In genomic region chr9:136107953-136108647, GRCh38 we compare ENCODE assay signal across 1 cellular context.
A peak's percentile ranks its signal among the peaks of the same experiment; 100 is the strongest.
TF ChIP-seq lines count a peak whose summit lies in the region.

No MANE protein-coding gene starts in this region.

TF ChIP-seq in K562, 482 proteins besides CTCF, POLR2A, EP300 and RAD21 (continued from another document):
- TF ChIP-seq, protein P1, sequence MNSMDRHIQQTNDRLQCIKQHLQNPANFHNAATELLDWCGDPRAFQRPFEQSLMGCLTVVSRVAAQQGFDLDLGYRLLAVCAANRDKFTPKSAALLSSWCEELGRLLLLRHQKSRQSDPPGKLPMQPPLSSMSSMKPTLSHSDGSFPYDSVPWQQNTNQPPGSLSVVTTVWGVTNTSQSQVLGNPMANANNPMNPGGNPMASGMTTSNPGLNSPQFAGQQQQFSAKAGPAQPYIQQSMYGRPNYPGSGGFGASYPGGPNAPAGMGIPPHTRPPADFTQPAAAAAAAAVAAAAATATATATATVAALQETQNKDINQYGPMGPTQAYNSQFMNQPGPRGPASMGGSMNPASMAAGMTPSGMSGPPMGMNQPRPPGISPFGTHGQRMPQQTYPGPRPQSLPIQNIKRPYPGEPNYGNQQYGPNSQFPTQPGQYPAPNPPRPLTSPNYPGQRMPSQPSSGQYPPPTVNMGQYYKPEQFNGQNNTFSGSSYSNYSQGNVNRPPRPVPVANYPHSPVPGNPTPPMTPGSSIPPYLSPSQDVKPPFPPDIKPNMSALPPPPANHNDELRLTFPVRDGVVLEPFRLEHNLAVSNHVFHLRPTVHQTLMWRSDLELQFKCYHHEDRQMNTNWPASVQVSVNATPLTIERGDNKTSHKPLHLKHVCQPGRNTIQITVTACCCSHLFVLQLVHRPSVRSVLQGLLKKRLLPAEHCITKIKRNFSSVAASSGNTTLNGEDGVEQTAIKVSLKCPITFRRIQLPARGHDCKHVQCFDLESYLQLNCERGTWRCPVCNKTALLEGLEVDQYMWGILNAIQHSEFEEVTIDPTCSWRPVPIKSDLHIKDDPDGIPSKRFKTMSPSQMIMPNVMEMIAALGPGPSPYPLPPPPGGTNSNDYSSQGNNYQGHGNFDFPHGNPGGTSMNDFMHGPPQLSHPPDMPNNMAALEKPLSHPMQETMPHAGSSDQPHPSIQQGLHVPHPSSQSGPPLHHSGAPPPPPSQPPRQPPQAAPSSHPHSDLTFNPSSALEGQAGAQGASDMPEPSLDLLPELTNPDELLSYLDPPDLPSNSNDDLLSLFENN (IDR thresholded peaks at IDR 0.05; ENCODE audit: low read depth in 2 of 2, low read length in 2 of 2): no peak
- TF ChIP-seq RAD51 (IDR thresholded peaks at IDR 0.05; ENCODE audit: borderline replicate concordance, low read depth) (no peak), EP400 (IDR thresholded peaks at IDR 0.05) (no peak), ZC3H8 (IDR thresholded peaks at IDR 0.05) (no peak), HMG20A (CRISPR knock-in tag; conservative IDR thresholded peaks at IDR 0.05) (no peak), NCOA1 (IDR thresholded peaks at IDR 0.05; ENCODE audit: low read depth) (no peak), ZNF184 (CRISPR knock-in tag; IDR thresholded peaks at IDR 0.05) (no peak), LEF1 (IDR thresholded peaks at IDR 0.05) (no peak), RBM34 (IDR thresholded peaks at IDR 0.05; ENCODE audit: borderline replicate concordance, insufficient read depth, low read length) (no peak), ZBTB2 (IDR thresholded peaks at IDR 0.05) (peak; percentile 12; the same call in 1 of the 2 replicates), TAF1 (IDR thresholded peaks at IDR 0.05; ENCODE audit: control insufficient read depth, extremely low read depth, insufficient read depth, low read length, severe bottlenecking) (no peak), XRCC3 (IDR thresholded peaks at IDR 0.05) (no peak), RNF219 (CRISPR knock-in tag; IDR thresholded peaks at IDR 0.05) (no peak), ERF (CRISPR knock-in tag; IDR thresholded peaks at IDR 0.05) (no peak), ZNF668 (CRISPR knock-in tag; IDR thresholded peaks at IDR 0.05) (0 out of 2 replicates have a peak, but pooled peaks have one; percentile 73), KLF16 (IDR thresholded peaks at IDR 0.05) (no peak), PHTF2 (CRISPR knock-in tag; IDR thresholded peaks at IDR 0.05) (no peak), ZNF354B (CRISPR knock-in tag; IDR thresholded peaks at IDR 0.05) (no peak)
- TF ChIP-seq, protein P2, sequence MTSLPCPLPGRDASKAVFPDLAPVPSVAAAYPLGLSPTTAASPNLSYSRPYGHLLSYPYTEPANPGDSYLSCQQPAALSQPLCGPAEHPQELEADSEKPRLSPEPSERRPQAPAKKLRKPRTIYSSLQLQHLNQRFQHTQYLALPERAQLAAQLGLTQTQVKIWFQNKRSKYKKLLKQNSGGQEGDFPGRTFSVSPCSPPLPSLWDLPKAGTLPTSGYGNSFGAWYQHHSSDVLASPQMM (CRISPR knock-in tag; IDR thresholded peaks at IDR 0.05): no peak
- TF ChIP-seq, protein P3, sequence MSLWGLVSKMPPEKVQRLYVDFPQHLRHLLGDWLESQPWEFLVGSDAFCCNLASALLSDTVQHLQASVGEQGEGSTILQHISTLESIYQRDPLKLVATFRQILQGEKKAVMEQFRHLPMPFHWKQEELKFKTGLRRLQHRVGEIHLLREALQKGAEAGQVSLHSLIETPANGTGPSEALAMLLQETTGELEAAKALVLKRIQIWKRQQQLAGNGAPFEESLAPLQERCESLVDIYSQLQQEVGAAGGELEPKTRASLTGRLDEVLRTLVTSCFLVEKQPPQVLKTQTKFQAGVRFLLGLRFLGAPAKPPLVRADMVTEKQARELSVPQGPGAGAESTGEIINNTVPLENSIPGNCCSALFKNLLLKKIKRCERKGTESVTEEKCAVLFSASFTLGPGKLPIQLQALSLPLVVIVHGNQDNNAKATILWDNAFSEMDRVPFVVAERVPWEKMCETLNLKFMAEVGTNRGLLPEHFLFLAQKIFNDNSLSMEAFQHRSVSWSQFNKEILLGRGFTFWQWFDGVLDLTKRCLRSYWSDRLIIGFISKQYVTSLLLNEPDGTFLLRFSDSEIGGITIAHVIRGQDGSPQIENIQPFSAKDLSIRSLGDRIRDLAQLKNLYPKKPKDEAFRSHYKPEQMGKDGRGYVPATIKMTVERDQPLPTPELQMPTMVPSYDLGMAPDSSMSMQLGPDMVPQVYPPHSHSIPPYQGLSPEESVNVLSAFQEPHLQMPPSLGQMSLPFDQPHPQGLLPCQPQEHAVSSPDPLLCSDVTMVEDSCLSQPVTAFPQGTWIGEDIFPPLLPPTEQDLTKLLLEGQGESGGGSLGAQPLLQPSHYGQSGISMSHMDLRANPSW (CRISPR knock-in tag; IDR thresholded peaks at IDR 0.05): no peak
- TF ChIP-seq, protein P4, sequence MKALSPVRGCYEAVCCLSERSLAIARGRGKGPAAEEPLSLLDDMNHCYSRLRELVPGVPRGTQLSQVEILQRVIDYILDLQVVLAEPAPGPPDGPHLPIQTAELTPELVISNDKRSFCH (CRISPR knock-in tag; IDR thresholded peaks at IDR 0.05): no peak
- TF ChIP-seq, protein P4 (tag; IDR thresholded peaks at IDR 0.05): peak; percentile 64; the same call in 1 of the 2 replicates
